Comparison of ENCODE assay signal across 19 cellular contexts in genomic region chr6:14621518-14621917, GRCh38.
DNase-seq lines count a peak whose midpoint lies in the region; ATAC-seq, FAIRE-seq and TF ChIP-seq lines count a peak whose summit lies in the region.
"Had no signal": no experiment of that assay in that cellular context is flagged by ENCODE, and none has a peak within 500 bp of the region (broad histone marks: within the 10 kb centered on the region; RNA-seq: fewer than 3 reads in every experiment).

No MANE protein-coding gene starts in this region.

- peak overlapping the region in 1 of 3 experiments; percentile 19; a peak in 1 of 6 replicates for H3K4me3 ChIP-seq in HepG2 (replicated peaks in 1 of 3; ENCODE audit: insufficient read depth in 1 of 3, low read depth in 2 of 3, low read length in 3 of 3)
- no peak overlapping the region for H3K4me3 ChIP-seq in right lobe of liver
- H3K4me3 ChIP-seq in K562 = no peak overlapping the region
- no peak overlapping the region for H3K4me3 ChIP-seq in lung
- no peak overlapping the region for H3K4me3 ChIP-seq in endodermal cell (ENCODE audit: low read length)
- H3K4me3 ChIP-seq: uterus had no signal

- TF ChIP-seq POLR2A in HepG2 (IDR thresholded peaks at IDR 0.05; ENCODE audit: insufficient read depth in 1 of 2, low read depth in 2 of 2, low read length in 2 of 2) = no peak
- no peak for TF ChIP-seq POLR2A in right lobe of liver (IDR thresholded peaks at IDR 0.05)
- TF ChIP-seq POLR2A in K562 (conservative IDR thresholded peaks at IDR 0.05) = no peak

- in situ Hi-C loops in HepG2 (cut with HindIII; ENCODE audit: extremely low pct_ligation_motif_present, low pct_unique_long_range_greater_than_20kb) = no loop called here
- in situ Hi-C loops in K562 (cut with MboI) = no loop called here

- H3K36me3 ChIP-seq in HepG2 (replicated peaks in 1 of 2; ENCODE audit: control insufficient read depth in 1 of 2, insufficient read depth in 2 of 2, low read length in 2 of 2) (no peaks in the 10 kb centered on the region), right lobe of liver (no peaks in the 10 kb centered on the region), K562 (ENCODE audit: control insufficient read depth, insufficient read depth, low read length) (no peaks in the 10 kb centered on the region), lung (ENCODE audit: control insufficient read depth in 2 of 2, insufficient read depth in 2 of 2, low read length in 2 of 2) (no peaks in the 10 kb centered on the region), endodermal cell (ENCODE audit: control insufficient read depth, insufficient read depth, low read length) (no peaks in the 10 kb centered on the region)
- H3K36me3 ChIP-seq: esophagus squamous epithelium, uterus had no signal

- no peaks in the 10 kb centered on the region for H3K36me3 Mint-ChIP-seq in endodermal cell (ENCODE audit: low read depth)
- H3K36me3 Mint-ChIP-seq: IgD-negative memory B cell had no signal

- H3K9me3 ChIP-seq in HepG2 (ENCODE audit: low read length) = no peaks in the 10 kb centered on the region
- H3K9me3 ChIP-seq in right lobe of liver = no peaks in the 10 kb centered on the region
- no peaks in the 10 kb centered on the region for H3K9me3 ChIP-seq in K562 (replicated peaks; ENCODE audit: control insufficient read depth, insufficient read depth, low read depth, low read length)
- H3K9me3 ChIP-seq in lung (ENCODE audit: control insufficient read depth in 2 of 2, insufficient read depth in 1 of 2, low read length in 1 of 2) = peaks cover 0 to 2% of the 10 kb centered on the region in 2 donors
- peaks cover under 1% of the 10 kb centered on the region for H3K9me3 ChIP-seq in endodermal cell (ENCODE audit: control insufficient read depth, low read length)
- H3K9me3 ChIP-seq: esophagus squamous epithelium, uterus had no signal

- DNase-seq in HepG2 (ENCODE audit: low spot score) = no peak
- no peak for DNase-seq in right lobe of liver
- peak in 1 of 4 experiments; percentile 15 for DNase-seq in K562 (ENCODE audit: extremely low read depth in 1 of 4, low spot score in 3 of 4)
- DNase-seq in lung (ENCODE audit: low spot score) = no peak
- no peak for DNase-seq in endodermal cell
- no peak for DNase-seq in activated CD8-positive, alpha-beta memory T cell treated with anti-CD3 and anti-CD28 coated beads, Interleukin-2, amount 50 U/mL, for 4 hours
- no peak for DNase-seq in central memory CD4-positive, alpha-beta T cell
- DNase-seq: activated gamma-delta T cell treated with Interleukin-2 at 50 U/mL for 16 hours; anterior cingulate cortex; dermis blood vessel endothelial cell; esophagus squamous epithelium; NCI-H1417; NCI-H446 treated with DMSO at 0.1 percent for 48 hours; stimulated activated naive CD4-positive, alpha-beta T cell treated with Interleukin-2 at 50 U/mL for 16 hours had no signal

- POLR2A ChIA-PET in HepG2 (lab: Yijun Ruan, JAX) = interaction anchor here (0.7 kb wide), 1 partner anchor 416 kb away, joined by 3 read pairs; no protein-coding TSS in a partner anchor
- POLR2A ChIA-PET in K562 (lab: Yijun Ruan, JAX) = interaction anchor here (0.6 kb wide), 1 partner anchor 71 kb away, joined by 4 read pairs; no protein-coding TSS in a partner anchor

- peaks cover 5% of the 10 kb centered on the region for H3K9me3 Mint-ChIP-seq in endodermal cell
- H3K9me3 Mint-ChIP-seq: IgD-negative memory B cell had no signal

- H3K27ac Mint-ChIP-seq in endodermal cell = no peak overlapping the region
- H3K27ac Mint-ChIP-seq: IgD-negative memory B cell, WTC11 had no signal

- TF ChIP-seq RAD21 in HepG2 (CRISPR knock-in tag; IDR thresholded peaks at IDR 0.05) (no peak), K562 (CRISPR knock-in tag; conservative IDR thresholded peaks at IDR 0.05 in 1 of 2, IDR thresholded peaks at IDR 0.05 in 1 of 2) (no peak)

- H2AFZ ChIP-seq in HepG2 (ENCODE audit: low read length) (no peak overlapping the region), K562 (ENCODE audit: low read depth, low read length) (peak overlapping the region; percentile 59)

- TF ChIP-seq EP300 in HepG2 (IDR thresholded peaks at IDR 0.05; ENCODE audit: low read depth in 2 of 2, low read length in 2 of 2) (no peak), HepG2 (CRISPR knock-in tag; IDR thresholded peaks at IDR 0.05; ENCODE audit: borderline replicate concordance) (no peak), K562 (IDR thresholded peaks at IDR 0.05; ENCODE audit: low read length) (no peak)

- H3K27me3 Mint-ChIP-seq in endodermal cell (ENCODE audit: insufficient read depth) = no peaks in the 10 kb centered on the region
- H3K27me3 Mint-ChIP-seq: IgD-negative memory B cell had no signal

- no peaks in the 10 kb centered on the region for H3K9me1 ChIP-seq in K562 (ENCODE audit: control insufficient read depth, insufficient read depth, low read length)

- peaks cover 36% of the 10 kb centered on the region for H3K4me1 Mint-ChIP-seq in endodermal cell

- peaks cover 38% of the 10 kb centered on the region for H3K4me1 ChIP-seq in HepG2 (ENCODE audit: insufficient read depth, low read length)
- H3K4me1 ChIP-seq in right lobe of liver = no peaks in the 10 kb centered on the region
- peaks cover 25 to 27% of the 10 kb centered on the region in 2 experiments; a peak in 4 of 5 replicates for H3K4me1 ChIP-seq in K562 (replicated peaks in 1 of 2; ENCODE audit: control insufficient read depth in 2 of 2, insufficient read depth in 2 of 2, low read length in 2 of 2)
- peaks cover 2 to 9% of the 10 kb centered on the region in 2 donors for H3K4me1 ChIP-seq in lung (ENCODE audit: control insufficient read depth in 2 of 2, insufficient read depth in 2 of 2, low read length in 2 of 2)
- no peaks in the 10 kb centered on the region for H3K4me1 ChIP-seq in endodermal cell (ENCODE audit: control insufficient read depth, insufficient read depth, low read length)
- H3K4me1 ChIP-seq: uterus had no signal

- H4K20me1 ChIP-seq in HepG2 (ENCODE audit: insufficient read depth, low read length) = no peaks in the 10 kb centered on the region
- no peaks in the 10 kb centered on the region for H4K20me1 ChIP-seq in K562 (replicated peaks; ENCODE audit: control insufficient read depth, insufficient read depth, low read length)

- intact Hi-C loops in HepG2 (cut with micrococcal nuclease; ENCODE audit: unreplicated experiment) (no loop called here), right lobe of liver (cut with DNase I) (no loop called here), K562 (cut with micrococcal nuclease) (no loop called here)

- peak overlapping the region; percentile 57 for H3K4me2 ChIP-seq in HepG2 (ENCODE audit: low read depth, low read length)
- H3K4me2 ChIP-seq in K562 (ENCODE audit: insufficient read depth, low read length) = peak overlapping the region; percentile 13; the same call in 1 of the 2 replicates

- BruUV-seq in HepG2 (replicated peaks; lab: Mats Ljungman, UMichigan) (no TSS peak), K562 (replicated peaks; lab: Mats Ljungman, UMichigan) (no TSS peak)

- TF ChIP-seq CTCF in HepG2 (CRISPR knock-in tag; IDR thresholded peaks at IDR 0.05) = no peak
- TF ChIP-seq CTCF in right lobe of liver (IDR thresholded peaks at IDR 0.05) = no peak
- TF ChIP-seq CTCF in K562 (IDR thresholded peaks at IDR 0.05 in 2 of 3, conservative IDR thresholded peaks at IDR 0.05 in 1 of 3; ENCODE audit: insufficient read depth in 2 of 3, low read depth in 1 of 3, low read length in 3 of 3) = no peak
- no peak for TF ChIP-seq CTCF in lung (IDR thresholded peaks at IDR 0.05; ENCODE audit: control extremely low read depth, extremely low read depth)
- TF ChIP-seq CTCF in endodermal cell (conservative IDR thresholded peaks at IDR 0.05) = no peak

- ATAC-seq in HepG2 (peak; percentile 42; the same call in 2 of the 3 replicates), right lobe of liver (no peak), K562 (no peak), lung (ENCODE audit: insufficient read depth, low FRiP score) (peak; percentile 36), HG03095 (IDR thresholded peaks at IDR 0.05; ENCODE audit: unreplicated experiment) (no peak)
- ATAC-seq: WTC11 had no signal

- 3% methylated on average over 5 of the region's 5 CpGs for WGBS in HepG2 (ENCODE audit: low lambda C conversion rate)
- WGBS in right lobe of liver (ENCODE audit: insufficient coverage, low coverage, low lambda C conversion rate, missing lambda C conversion rate) = 42% methylated on average over 3 of the region's 5 CpGs
- WGBS in K562 (ENCODE audit: insufficient coverage, low coverage, missing lambda C conversion rate) = 36% methylated on average over 5 of the region's 5 CpGs
- WGBS in lung, 2 donors = 25 to 38% methylated on average over 5 of the region's 5 CpGs
- WGBS in endodermal cell (ENCODE audit: insufficient coverage in 1 of 2, insufficient read length in 1 of 2), 2 experiments = 79 to 92% methylated on average over 4 to 5 of the region's 5 CpGs

- CTCF ChIA-PET in HepG2 (lab: Yijun Ruan, JAX; ENCODE audit: low intra/inter-chr PET ratio, low total read pairs) (no interaction called here), K562 (lab: Yijun Ruan, JAX; ENCODE audit: low intra/inter-chr PET ratio) (interaction anchor here (0.6 kb wide), 1 partner anchor 86 kb away, joined by 3 read pairs; no protein-coding TSS in a partner anchor)

- H3K9ac ChIP-seq in HepG2 (ENCODE audit: insufficient read depth, low read depth, low read length) (no peak overlapping the region; the same call in 1 of the 2 replicates), K562 (ENCODE audit: insufficient read depth in 1 of 2, low read depth in 2 of 2, low read length in 2 of 2) (peak overlapping the region in 1 of 2 experiments; percentile 38; a peak in 1 of 4 replicates), endodermal cell (ENCODE audit: extremely low read depth, low read length, poor library complexity, severe bottlenecking) (no peak overlapping the region)

- H3K27me3 ChIP-seq in HepG2 (ENCODE audit: control insufficient read depth in 1 of 2, insufficient read depth in 2 of 2, low read length in 2 of 2) (peaks cover 0 to 4% of the 10 kb centered on the region in 2 experiments; a peak in 2 of 5 replicates), right lobe of liver (no peaks in the 10 kb centered on the region), K562 (ENCODE audit: control insufficient read depth in 2 of 2, insufficient read depth in 2 of 2, low read length in 2 of 2) (no peaks in the 10 kb centered on the region), lung (ENCODE audit: control insufficient read depth, insufficient read depth) (no peaks in the 10 kb centered on the region), endodermal cell (ENCODE audit: control insufficient read depth, insufficient read depth, low read length, poor library complexity, severe bottlenecking) (no peaks in the 10 kb centered on the region)
- H3K27me3 ChIP-seq: esophagus squamous epithelium, uterus had no signal

- H3K79me2 ChIP-seq in HepG2 (ENCODE audit: insufficient read depth, low read length) (no peaks in the 10 kb centered on the region), K562 (ENCODE audit: control insufficient read depth, insufficient read depth, low read length) (no peaks in the 10 kb centered on the region)

- H3K27ac ChIP-seq in HepG2 (ENCODE audit: extremely low read length, insufficient read depth, low read length) (no peak overlapping the region), right lobe of liver (no peak overlapping the region), K562 (ENCODE audit: extremely low read depth, low read depth, low read length) (no peak overlapping the region), lung (ENCODE audit: low read depth in 1 of 2, low read length in 1 of 2) (no peak overlapping the region), endodermal cell (ENCODE audit: low read depth, low read length) (no peak overlapping the region)
- H3K27ac ChIP-seq: esophagus squamous epithelium, uterus had no signal

- no peak overlapping the region for H3K4me3 Mint-ChIP-seq in endodermal cell
- H3K4me3 Mint-ChIP-seq: WTC11 had no signal

- FAIRE-seq in HepG2 (lab: Jason Lieb, UNC) (no peak), K562 (lab: Jason Lieb, UNC) (no peak)
- FAIRE-seq: GM18507 had no signal

Comparison
In these comparisons a context has a peak if more than half of its experiments do, and no peak if none do; other contexts are left out.
1. ATAC-seq: peak in HepG2 (single experiment) and lung (single experiment); none in right lobe of liver (0 of 4), K562 (single experiment) and HG03095 (single experiment).